ENCODE assay signal across 7 cellular contexts in the genomic region with DNA sequence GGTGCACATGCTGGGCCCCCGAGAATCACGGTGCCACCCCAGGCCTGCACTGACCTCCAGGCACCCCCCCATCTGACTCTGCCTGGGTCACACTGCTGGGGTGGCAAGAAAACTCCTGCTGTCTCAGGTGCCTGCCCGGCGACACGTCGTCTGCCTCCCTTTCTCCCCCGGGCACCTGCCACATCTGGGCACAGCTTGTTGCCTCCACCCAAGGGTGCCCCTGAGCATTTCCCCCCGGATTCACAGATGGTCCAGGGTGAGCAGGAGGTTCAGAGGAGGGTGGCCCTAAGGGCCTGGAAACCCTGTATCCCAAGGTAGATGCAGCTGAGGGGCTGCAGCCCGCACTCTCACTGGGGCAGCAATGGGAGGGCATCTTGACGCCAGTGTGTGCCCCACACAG. TPM values are rescaled to one million over a fixed set of nuclear protein-coding genes. Genes with fewer than 3 reads are reported as not detected.
"Had no signal": no experiment of that assay in that cellular context is flagged by ENCODE, and none has a peak within 500 bp of the region (broad histone marks: within the 10 kb centered on the region; RNA-seq: fewer than 3 reads in every experiment).

No MANE protein-coding gene starts in this region.

- H3K4me1 ChIP-seq: HAP-1 had no signal

- H3K27ac ChIP-seq: GM23248 had no signal

- H2AFZ ChIP-seq: GM23248 had no signal

- DNase-seq: GM23248, GOT3, H7, IMR-90, KG1 had no signal

- H3K9me3 ChIP-seq: HAP-1 had no signal

- H3K4me3 ChIP-seq: GM23248, HAP-1, K562 had no signal

- H3K9ac ChIP-seq: GM23248 had no signal

- H3K36me3 ChIP-seq: HAP-1 had no signal

RNA-seq across cellular contexts. Expression of gene CCDC187, which starts 43.4 kb away (rescaled TPM):
- polyA plus RNA-seq: GM23248, IMR-90, K562 had no signal

RNA-seq across cellular contexts. Expression of gene LHX3, which starts 55.6 kb away (rescaled TPM):
- polyA plus RNA-seq: GM23248, IMR-90, K562 had no signal
